20 cellular contexts compared by ENCODE assay signal in genomic region chr2:2103320-2103719, GRCh38.
"Had no signal": no experiment of that assay in that cellular context is flagged by ENCODE, and none has a peak within 500 bp of the region (broad histone marks: within the 10 kb centered on the region; RNA-seq: fewer than 3 reads in every experiment).

No MANE protein-coding gene starts in this region.

- H3K27ac ChIP-seq: breast epithelium, colonic mucosa, left lung, lower lobe of right lung, neutrophil, psoas muscle, right atrium auricular region, transverse colon had no signal

- H3K27me3 ChIP-seq: breast epithelium, colonic mucosa, left lung, neutrophil, right atrium auricular region, transverse colon had no signal

- H3K4me3 ChIP-seq: breast epithelium, colonic mucosa, left lung, lower lobe of right lung, psoas muscle, right atrium auricular region, transverse colon had no signal

- H3K9me3 ChIP-seq: breast epithelium, colonic mucosa, left lung, lower lobe of right lung, neutrophil, psoas muscle, right atrium auricular region, transverse colon had no signal

- H3K4me1 ChIP-seq: breast epithelium, colonic mucosa, left lung, lower lobe of right lung, psoas muscle had no signal

- DNase-seq: activated CD4-positive, alpha-beta T cell treated with anti-CD3 and anti-CD28 coated beads for 36 hours; activated CD4-positive, CD25-positive, alpha-beta regulatory T cell; activated CD8-positive, alpha-beta memory T cell treated with anti-CD3 and anti-CD28 coated beads, Interleukin-2, amount 10 ng/mL, durations not matched to agents 7 days and 5 days; activated CD8-positive, alpha-beta T cell treated with anti-CD3 and anti-CD28 coated beads, Interleukin-2, amount 10 ng/mL, durations not matched to agents 7 days and 5 days; activated naive CD8-positive, alpha-beta T cell treated with anti-CD3 and anti-CD28 coated beads, Interleukin-2, amount 50 U/mL, for 24 hours; activated T-cell treated with anti-CD3 and anti-CD28 coated beads, Interleukin-2, amount 50 U/mL, for 48 hours; central memory CD4-positive, alpha-beta T cell; colonic mucosa; effector memory CD4-positive, alpha-beta T cell; left lung; lower lobe of right lung; natural killer cell; psoas muscle; stimulated activated CD4-positive, alpha-beta T cell treated with anti-CD3 and anti-CD28 coated beads, Interleukin-15, amount 100 ng/mL, for 24 hours; stimulated activated CD4-positive, alpha-beta T cell treated with anti-CD3 and anti-CD28 coated beads, Interleukin-2, amount 100 ng/mL, for 24 hours; stimulated activated naive CD4-positive, alpha-beta T cell; transverse colon had no signal

- H3K36me3 ChIP-seq: breast epithelium, colonic mucosa, left lung, lower lobe of right lung, neutrophil, right atrium auricular region, transverse colon had no signal

- ATAC-seq: activated CD4-positive, alpha-beta T cell treated with anti-CD3 and anti-CD28 coated beads for 36 hours; activated CD8-positive, alpha-beta memory T cell treated with anti-CD3 and anti-CD28 coated beads, Interleukin-2, amount 10 ng/mL, durations not matched to agents 7 days and 5 days; activated CD8-positive, alpha-beta T cell treated with anti-CD3 and anti-CD28 coated beads, Interleukin-2, amount 10 ng/mL, durations not matched to agents 7 days and 5 days; activated naive CD8-positive, alpha-beta T cell treated with anti-CD3 and anti-CD28 coated beads, Interleukin-2, amount 50 U/mL, for 24 hours; left lung; lower lobe of right lung; psoas muscle had no signal
